1 cellular context compared by ENCODE assay signal in genomic region chr2:173965372-173966025, GRCh38.
TF ChIP-seq lines count a peak whose summit lies in the region.

Gene SP3 (minus strand): TSS chr2:173965373. CDS start chr2:173965171, 202 bp downstream.

TF ChIP-seq in GM12878, 131 proteins besides CTCF, POLR2A, EP300 and RAD21 (continued from another document and continues in another):
- TF ChIP-seq, protein P1, sequence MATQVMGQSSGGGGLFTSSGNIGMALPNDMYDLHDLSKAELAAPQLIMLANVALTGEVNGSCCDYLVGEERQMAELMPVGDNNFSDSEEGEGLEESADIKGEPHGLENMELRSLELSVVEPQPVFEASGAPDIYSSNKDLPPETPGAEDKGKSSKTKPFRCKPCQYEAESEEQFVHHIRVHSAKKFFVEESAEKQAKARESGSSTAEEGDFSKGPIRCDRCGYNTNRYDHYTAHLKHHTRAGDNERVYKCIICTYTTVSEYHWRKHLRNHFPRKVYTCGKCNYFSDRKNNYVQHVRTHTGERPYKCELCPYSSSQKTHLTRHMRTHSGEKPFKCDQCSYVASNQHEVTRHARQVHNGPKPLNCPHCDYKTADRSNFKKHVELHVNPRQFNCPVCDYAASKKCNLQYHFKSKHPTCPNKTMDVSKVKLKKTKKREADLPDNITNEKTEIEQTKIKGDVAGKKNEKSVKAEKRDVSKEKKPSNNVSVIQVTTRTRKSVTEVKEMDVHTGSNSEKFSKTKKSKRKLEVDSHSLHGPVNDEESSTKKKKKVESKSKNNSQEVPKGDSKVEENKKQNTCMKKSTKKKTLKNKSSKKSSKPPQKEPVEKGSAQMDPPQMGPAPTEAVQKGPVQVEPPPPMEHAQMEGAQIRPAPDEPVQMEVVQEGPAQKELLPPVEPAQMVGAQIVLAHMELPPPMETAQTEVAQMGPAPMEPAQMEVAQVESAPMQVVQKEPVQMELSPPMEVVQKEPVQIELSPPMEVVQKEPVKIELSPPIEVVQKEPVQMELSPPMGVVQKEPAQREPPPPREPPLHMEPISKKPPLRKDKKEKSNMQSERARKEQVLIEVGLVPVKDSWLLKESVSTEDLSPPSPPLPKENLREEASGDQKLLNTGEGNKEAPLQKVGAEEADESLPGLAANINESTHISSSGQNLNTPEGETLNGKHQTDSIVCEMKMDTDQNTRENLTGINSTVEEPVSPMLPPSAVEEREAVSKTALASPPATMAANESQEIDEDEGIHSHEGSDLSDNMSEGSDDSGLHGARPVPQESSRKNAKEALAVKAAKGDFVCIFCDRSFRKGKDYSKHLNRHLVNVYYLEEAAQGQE (IDR thresholded peaks at IDR 0.05; ENCODE audit: low read depth, low read length) = no peak
- TF ChIP-seq BACH1 (IDR thresholded peaks at IDR 0.05; ENCODE audit: borderline replicate concordance) = 0 out of 2 replicates have a peak, but pooled peaks have one; percentile 11
- TF ChIP-seq CEBPZ (IDR thresholded peaks at IDR 0.05; ENCODE audit: low read depth, low read length) = peak; percentile 70
- peak; percentile 85; the same call in 1 of the 2 replicates for TF ChIP-seq TAF1 (IDR thresholded peaks at IDR 0.05; ENCODE audit: borderline replicate concordance, low read depth, low read length)
- TF ChIP-seq JUND (IDR thresholded peaks at IDR 0.05; ENCODE audit: low read depth, low read length) = no peak
- no peak for TF ChIP-seq MTA3 (IDR thresholded peaks at IDR 0.05; ENCODE audit: borderline replicate concordance, low read length)
- peak; percentile 22; the same call in 1 of the 2 replicates for TF ChIP-seq POLR2AphosphoS5 (IDR thresholded peaks at IDR 0.05; ENCODE audit: low read length)
- TF ChIP-seq RAD51 (IDR thresholded peaks at IDR 0.05) = no peak
- peak; percentile 97 for TF ChIP-seq SP1 (IDR thresholded peaks at IDR 0.05; ENCODE audit: low read depth, low read length)
- no peak for TF ChIP-seq YBX1 (IDR thresholded peaks at IDR 0.05)
- no peak for TF ChIP-seq BMI1 (IDR thresholded peaks at IDR 0.05; ENCODE audit: borderline replicate concordance)
- TF ChIP-seq SRF (IDR thresholded peaks at IDR 0.05; ENCODE audit: low read depth in 2 of 2, low read length in 2 of 2) = no peak
- TF ChIP-seq RUNX3 (IDR thresholded peaks at IDR 0.05; ENCODE audit: low read length) = 0 out of 2 replicates have a peak, but pooled peaks have one; percentile 2
- TF ChIP-seq PBX3 (IDR thresholded peaks at IDR 0.05; ENCODE audit: insufficient replicate concordance, low read depth, low read length) = peak; percentile 98
- no peak for TF ChIP-seq RFX5 (IDR thresholded peaks at IDR 0.05; ENCODE audit: low read depth, low read length)
- no peak for TF ChIP-seq MEF2B (IDR thresholded peaks at IDR 0.05; ENCODE audit: partially characterized antibody, poor library complexity, severe bottlenecking)
- TF ChIP-seq MTA2 (IDR thresholded peaks at IDR 0.05; ENCODE audit: low read depth) = no peak
- TF ChIP-seq HDGF (IDR thresholded peaks at IDR 0.05) = no peak
- no peak for TF ChIP-seq ZBTB11 (CRISPR knock-in tag; IDR thresholded peaks at IDR 0.05)
- no peak for TF ChIP-seq NRF1 (conservative IDR thresholded peaks at IDR 0.05; ENCODE audit: low read depth, low read length)
- no peak for TF ChIP-seq CEBPB (IDR thresholded peaks at IDR 0.05; ENCODE audit: borderline replicate concordance in 1 of 2, low read depth in 2 of 2, low read length in 2 of 2)
- TF ChIP-seq CREM (IDR thresholded peaks at IDR 0.05; ENCODE audit: low read depth) = no peak; the same call in 1 of the 2 replicates
- no peak for TF ChIP-seq MXI1 (IDR thresholded peaks at IDR 0.05; ENCODE audit: low read depth, low read length)
- no peak for TF ChIP-seq KDM1A (IDR thresholded peaks at IDR 0.05; ENCODE audit: borderline replicate concordance)
- no peak for TF ChIP-seq RCOR1 (conservative IDR thresholded peaks at IDR 0.05; ENCODE audit: low read depth, low read length)
- TF ChIP-seq CBFB (IDR thresholded peaks at IDR 0.05; ENCODE audit: low read depth) = no peak; the same call in 1 of the 2 replicates
- no peak; the same call in 1 of the 2 replicates for TF ChIP-seq YY1 (IDR thresholded peaks at IDR 0.05; ENCODE audit: low read depth, low read length)
- no peak; the same call in none of the 2 replicates for TF ChIP-seq CBX5 (IDR thresholded peaks at IDR 0.05; ENCODE audit: low read depth)
- TF ChIP-seq, protein P2, sequence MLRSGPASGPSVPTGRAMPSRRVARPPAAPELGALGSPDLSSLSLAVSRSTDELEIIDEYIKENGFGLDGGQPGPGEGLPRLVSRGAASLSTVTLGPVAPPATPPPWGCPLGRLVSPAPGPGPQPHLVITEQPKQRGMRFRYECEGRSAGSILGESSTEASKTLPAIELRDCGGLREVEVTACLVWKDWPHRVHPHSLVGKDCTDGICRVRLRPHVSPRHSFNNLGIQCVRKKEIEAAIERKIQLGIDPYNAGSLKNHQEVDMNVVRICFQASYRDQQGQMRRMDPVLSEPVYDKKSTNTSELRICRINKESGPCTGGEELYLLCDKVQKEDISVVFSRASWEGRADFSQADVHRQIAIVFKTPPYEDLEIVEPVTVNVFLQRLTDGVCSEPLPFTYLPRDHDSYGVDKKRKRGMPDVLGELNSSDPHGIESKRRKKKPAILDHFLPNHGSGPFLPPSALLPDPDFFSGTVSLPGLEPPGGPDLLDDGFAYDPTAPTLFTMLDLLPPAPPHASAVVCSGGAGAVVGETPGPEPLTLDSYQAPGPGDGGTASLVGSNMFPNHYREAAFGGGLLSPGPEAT (IDR thresholded peaks at IDR 0.05; ENCODE audit: low read depth) = no peak
- TF ChIP-seq TARDBP (IDR thresholded peaks at IDR 0.05; ENCODE audit: borderline replicate concordance) = no peak
- TF ChIP-seq USF2 (IDR thresholded peaks at IDR 0.05; ENCODE audit: borderline replicate concordance, low read depth, low read length) = no peak
- no peak for TF ChIP-seq ZBTB4 (CRISPR knock-in tag; IDR thresholded peaks at IDR 0.05)
- no peak for TF ChIP-seq SUZ12 (IDR thresholded peaks at IDR 0.05; ENCODE audit: unreplicated experiment)
- peak; percentile 93 for TF ChIP-seq CHD2 (IDR thresholded peaks at IDR 0.05; ENCODE audit: borderline replicate concordance, low read depth, low read length)
- no peak for TF ChIP-seq ZZZ3 (IDR thresholded peaks at IDR 0.05; ENCODE audit: control insufficient read depth, insufficient read length, low read depth)
- TF ChIP-seq IRF5 (IDR thresholded peaks at IDR 0.05; ENCODE audit: borderline replicate concordance) = no peak
- peak; percentile 9 for TF ChIP-seq RELA (IDR thresholded peaks at IDR 0.05; ENCODE audit: borderline replicate concordance, partially characterized antibody)
- TF ChIP-seq, protein P3, sequence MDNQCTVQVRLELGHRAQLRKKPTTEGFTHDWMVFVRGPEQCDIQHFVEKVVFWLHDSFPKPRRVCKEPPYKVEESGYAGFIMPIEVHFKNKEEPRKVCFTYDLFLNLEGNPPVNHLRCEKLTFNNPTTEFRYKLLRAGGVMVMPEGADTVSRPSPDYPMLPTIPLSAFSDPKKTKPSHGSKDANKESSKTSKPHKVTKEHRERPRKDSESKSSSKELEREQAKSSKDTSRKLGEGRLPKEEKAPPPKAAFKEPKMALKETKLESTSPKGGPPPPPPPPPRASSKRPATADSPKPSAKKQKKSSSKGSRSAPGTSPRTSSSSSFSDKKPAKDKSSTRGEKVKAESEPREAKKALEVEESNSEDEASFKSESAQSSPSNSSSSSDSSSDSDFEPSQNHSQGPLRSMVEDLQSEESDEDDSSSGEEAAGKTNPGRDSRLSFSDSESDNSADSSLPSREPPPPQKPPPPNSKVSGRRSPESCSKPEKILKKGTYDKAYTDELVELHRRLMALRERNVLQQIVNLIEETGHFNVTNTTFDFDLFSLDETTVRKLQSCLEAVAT (IDR thresholded peaks at IDR 0.05) = no peak
- peak; percentile 74; the same call in 1 of the 2 replicates for TF ChIP-seq PML (IDR thresholded peaks at IDR 0.05; ENCODE audit: low read length)
- peak; percentile 3; the same call in 1 of the 3 replicates for TF ChIP-seq POU2F2 (IDR thresholded peaks at IDR 0.05; ENCODE audit: borderline replicate concordance, low read depth, low read length)
